In the genomic region with DNA sequence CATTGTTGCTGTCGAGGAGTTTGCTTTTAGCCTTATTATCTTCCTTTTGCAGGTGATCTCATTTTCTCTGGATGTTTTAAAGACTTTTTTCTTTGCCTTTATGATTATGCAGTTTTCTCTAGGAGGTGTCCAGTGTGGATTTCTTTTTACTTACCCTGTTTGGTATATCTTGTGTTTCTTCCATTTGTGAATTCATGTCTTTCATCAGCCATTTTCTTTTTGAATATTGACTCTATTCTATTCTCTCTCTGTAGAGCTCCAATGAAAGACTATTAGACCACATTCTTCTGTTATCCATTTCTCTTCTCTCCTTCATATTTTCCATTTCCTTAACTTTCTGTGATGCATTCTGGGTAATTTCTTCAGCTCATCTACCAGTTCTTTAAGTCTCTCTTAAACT, we compare ENCODE assay signal across 3 cellular contexts.
TF ChIP-seq lines count a peak whose summit lies in the region.

No MANE protein-coding gene starts in this region.

TF ChIP-seq in HEK293, 187 proteins besides CTCF, POLR2A, EP300 and RAD21:
- TF ChIP-seq ZNF558 (tag by site-specific recombination; IDR thresholded peaks at IDR 0.05), result peak; percentile 100
- no peak for TF ChIP-seq MEIS1 (CRISPR knock-in tag; IDR thresholded peaks at IDR 0.05; ENCODE audit: borderline replicate concordance)
- no peak for TF ChIP-seq HOXA7 (CRISPR knock-in tag; IDR thresholded peaks at IDR 0.05; ENCODE audit: borderline replicate concordance)
- TF ChIP-seq, protein P1, sequence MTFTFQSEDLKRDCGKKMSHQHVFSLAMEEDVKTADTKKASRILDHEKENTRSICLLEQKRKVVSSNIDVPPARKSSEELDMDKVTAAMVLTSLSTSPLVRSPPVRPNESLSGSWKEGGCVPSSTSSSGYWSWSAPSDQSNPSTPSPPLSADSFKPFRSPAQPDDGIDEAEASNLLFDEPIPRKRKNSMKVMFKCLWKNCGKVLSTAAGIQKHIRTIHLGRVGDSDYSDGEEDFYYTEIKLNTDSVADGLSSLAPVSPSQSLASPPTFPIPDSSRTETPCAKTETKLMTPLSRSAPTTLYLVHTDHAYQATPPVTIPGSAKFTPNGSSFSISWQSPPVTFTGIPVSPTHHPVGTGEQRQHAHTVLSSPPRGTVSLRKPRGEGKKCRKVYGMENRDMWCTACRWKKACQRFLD (tag by site-specific recombination; IDR thresholded peaks at IDR 0.05), result no peak

TF ChIP-seq in GM12878, 131 proteins besides CTCF, POLR2A, EP300 and RAD21:
- TF ChIP-seq, protein P2, sequence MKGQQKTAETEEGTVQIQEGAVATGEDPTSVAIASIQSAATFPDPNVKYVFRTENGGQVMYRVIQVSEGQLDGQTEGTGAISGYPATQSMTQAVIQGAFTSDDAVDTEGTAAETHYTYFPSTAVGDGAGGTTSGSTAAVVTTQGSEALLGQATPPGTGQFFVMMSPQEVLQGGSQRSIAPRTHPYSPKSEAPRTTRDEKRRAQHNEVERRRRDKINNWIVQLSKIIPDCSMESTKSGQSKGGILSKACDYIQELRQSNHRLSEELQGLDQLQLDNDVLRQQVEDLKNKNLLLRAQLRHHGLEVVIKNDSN (IDR thresholded peaks at IDR 0.05; ENCODE audit: borderline replicate concordance, extremely low read length, insufficient read depth, low read depth, low read length), result no peak
- no peak for TF ChIP-seq POLR2AphosphoS5 (IDR thresholded peaks at IDR 0.05; ENCODE audit: low read length)
- no peak for TF ChIP-seq CHD1 (IDR thresholded peaks at IDR 0.05; ENCODE audit: low read depth, low read length)
- no peak for TF ChIP-seq NR2C2 (IDR thresholded peaks at IDR 0.05; ENCODE audit: borderline replicate concordance, control insufficient read depth, insufficient read length, low read depth)
- TF ChIP-seq TARDBP (IDR thresholded peaks at IDR 0.05; ENCODE audit: borderline replicate concordance), result no peak
- TF ChIP-seq CREM (IDR thresholded peaks at IDR 0.05; ENCODE audit: low read depth), result no peak
- no peak for TF ChIP-seq STAT3 (IDR thresholded peaks at IDR 0.05; ENCODE audit: low read depth, low read length)
- TF ChIP-seq BCL11A (IDR thresholded peaks at IDR 0.05; ENCODE audit: low read depth, low read length), result no peak
- TF ChIP-seq, protein P3, sequence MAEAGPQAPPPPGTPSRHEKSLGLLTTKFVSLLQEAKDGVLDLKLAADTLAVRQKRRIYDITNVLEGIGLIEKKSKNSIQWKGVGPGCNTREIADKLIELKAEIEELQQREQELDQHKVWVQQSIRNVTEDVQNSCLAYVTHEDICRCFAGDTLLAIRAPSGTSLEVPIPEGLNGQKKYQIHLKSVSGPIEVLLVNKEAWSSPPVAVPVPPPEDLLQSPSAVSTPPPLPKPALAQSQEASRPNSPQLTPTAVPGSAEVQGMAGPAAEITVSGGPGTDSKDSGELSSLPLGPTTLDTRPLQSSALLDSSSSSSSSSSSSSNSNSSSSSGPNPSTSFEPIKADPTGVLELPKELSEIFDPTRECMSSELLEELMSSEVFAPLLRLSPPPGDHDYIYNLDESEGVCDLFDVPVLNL (IDR thresholded peaks at IDR 0.05; ENCODE audit: low read depth, low read length), result no peak

TF ChIP-seq in H1, 55 proteins besides CTCF, POLR2A, EP300 and RAD21:
- TF ChIP-seq HDAC2 (IDR thresholded peaks at IDR 0.05; ENCODE audit: borderline replicate concordance in 1 of 2, low read depth in 2 of 2, low read length in 2 of 2) (no peak), CHD2 (IDR thresholded peaks at IDR 0.05; ENCODE audit: low read length) (no peak), KDM4A (IDR thresholded peaks at IDR 0.05; ENCODE audit: low read depth, low read length, severe bottlenecking) (no peak), KDM1A (IDR thresholded peaks at IDR 0.05; ENCODE audit: borderline replicate concordance, low read length) (no peak), GABPA (IDR thresholded peaks at IDR 0.05; ENCODE audit: borderline replicate concordance, insufficient read depth, low read length) (no peak), MAFK (IDR thresholded peaks at IDR 0.05; ENCODE audit: low read depth, low read length) (no peak), JUN (IDR thresholded peaks at IDR 0.05; ENCODE audit: low read depth, low read length) (no peak), EZH2 (IDR thresholded peaks at IDR 0.05; ENCODE audit: low read depth, low read length, severe bottlenecking) (no peak), TAF7 (optimal IDR thresholded peaks at IDR 0.05; ENCODE audit: borderline replicate concordance, low read depth, low read length) (no peak), SIRT6 (IDR thresholded peaks at IDR 0.05; ENCODE audit: low read length) (no peak), SP1 (IDR thresholded peaks at IDR 0.05; ENCODE audit: low read depth, low read length) (no peak), RXRA (IDR thresholded peaks at IDR 0.05; ENCODE audit: insufficient read depth, low read depth, low read length) (no peak), ASH2L (IDR thresholded peaks at IDR 0.05; ENCODE audit: low read length) (no peak), RFX5 (IDR thresholded peaks at IDR 0.05; ENCODE audit: borderline replicate concordance, low read depth, low read length) (no peak), SUZ12 (IDR thresholded peaks at IDR 0.05; ENCODE audit: low read length) (no peak), SRF (IDR thresholded peaks at IDR 0.05; ENCODE audit: low read depth, low read length) (no peak)
- TF ChIP-seq, protein P4, sequence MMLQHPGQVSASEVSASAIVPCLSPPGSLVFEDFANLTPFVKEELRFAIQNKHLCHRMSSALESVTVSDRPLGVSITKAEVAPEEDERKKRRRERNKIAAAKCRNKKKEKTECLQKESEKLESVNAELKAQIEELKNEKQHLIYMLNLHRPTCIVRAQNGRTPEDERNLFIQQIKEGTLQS (IDR thresholded peaks at IDR 0.05; ENCODE audit: insufficient read depth, low read depth, low read length), result no peak
- TF ChIP-seq, protein P5, sequence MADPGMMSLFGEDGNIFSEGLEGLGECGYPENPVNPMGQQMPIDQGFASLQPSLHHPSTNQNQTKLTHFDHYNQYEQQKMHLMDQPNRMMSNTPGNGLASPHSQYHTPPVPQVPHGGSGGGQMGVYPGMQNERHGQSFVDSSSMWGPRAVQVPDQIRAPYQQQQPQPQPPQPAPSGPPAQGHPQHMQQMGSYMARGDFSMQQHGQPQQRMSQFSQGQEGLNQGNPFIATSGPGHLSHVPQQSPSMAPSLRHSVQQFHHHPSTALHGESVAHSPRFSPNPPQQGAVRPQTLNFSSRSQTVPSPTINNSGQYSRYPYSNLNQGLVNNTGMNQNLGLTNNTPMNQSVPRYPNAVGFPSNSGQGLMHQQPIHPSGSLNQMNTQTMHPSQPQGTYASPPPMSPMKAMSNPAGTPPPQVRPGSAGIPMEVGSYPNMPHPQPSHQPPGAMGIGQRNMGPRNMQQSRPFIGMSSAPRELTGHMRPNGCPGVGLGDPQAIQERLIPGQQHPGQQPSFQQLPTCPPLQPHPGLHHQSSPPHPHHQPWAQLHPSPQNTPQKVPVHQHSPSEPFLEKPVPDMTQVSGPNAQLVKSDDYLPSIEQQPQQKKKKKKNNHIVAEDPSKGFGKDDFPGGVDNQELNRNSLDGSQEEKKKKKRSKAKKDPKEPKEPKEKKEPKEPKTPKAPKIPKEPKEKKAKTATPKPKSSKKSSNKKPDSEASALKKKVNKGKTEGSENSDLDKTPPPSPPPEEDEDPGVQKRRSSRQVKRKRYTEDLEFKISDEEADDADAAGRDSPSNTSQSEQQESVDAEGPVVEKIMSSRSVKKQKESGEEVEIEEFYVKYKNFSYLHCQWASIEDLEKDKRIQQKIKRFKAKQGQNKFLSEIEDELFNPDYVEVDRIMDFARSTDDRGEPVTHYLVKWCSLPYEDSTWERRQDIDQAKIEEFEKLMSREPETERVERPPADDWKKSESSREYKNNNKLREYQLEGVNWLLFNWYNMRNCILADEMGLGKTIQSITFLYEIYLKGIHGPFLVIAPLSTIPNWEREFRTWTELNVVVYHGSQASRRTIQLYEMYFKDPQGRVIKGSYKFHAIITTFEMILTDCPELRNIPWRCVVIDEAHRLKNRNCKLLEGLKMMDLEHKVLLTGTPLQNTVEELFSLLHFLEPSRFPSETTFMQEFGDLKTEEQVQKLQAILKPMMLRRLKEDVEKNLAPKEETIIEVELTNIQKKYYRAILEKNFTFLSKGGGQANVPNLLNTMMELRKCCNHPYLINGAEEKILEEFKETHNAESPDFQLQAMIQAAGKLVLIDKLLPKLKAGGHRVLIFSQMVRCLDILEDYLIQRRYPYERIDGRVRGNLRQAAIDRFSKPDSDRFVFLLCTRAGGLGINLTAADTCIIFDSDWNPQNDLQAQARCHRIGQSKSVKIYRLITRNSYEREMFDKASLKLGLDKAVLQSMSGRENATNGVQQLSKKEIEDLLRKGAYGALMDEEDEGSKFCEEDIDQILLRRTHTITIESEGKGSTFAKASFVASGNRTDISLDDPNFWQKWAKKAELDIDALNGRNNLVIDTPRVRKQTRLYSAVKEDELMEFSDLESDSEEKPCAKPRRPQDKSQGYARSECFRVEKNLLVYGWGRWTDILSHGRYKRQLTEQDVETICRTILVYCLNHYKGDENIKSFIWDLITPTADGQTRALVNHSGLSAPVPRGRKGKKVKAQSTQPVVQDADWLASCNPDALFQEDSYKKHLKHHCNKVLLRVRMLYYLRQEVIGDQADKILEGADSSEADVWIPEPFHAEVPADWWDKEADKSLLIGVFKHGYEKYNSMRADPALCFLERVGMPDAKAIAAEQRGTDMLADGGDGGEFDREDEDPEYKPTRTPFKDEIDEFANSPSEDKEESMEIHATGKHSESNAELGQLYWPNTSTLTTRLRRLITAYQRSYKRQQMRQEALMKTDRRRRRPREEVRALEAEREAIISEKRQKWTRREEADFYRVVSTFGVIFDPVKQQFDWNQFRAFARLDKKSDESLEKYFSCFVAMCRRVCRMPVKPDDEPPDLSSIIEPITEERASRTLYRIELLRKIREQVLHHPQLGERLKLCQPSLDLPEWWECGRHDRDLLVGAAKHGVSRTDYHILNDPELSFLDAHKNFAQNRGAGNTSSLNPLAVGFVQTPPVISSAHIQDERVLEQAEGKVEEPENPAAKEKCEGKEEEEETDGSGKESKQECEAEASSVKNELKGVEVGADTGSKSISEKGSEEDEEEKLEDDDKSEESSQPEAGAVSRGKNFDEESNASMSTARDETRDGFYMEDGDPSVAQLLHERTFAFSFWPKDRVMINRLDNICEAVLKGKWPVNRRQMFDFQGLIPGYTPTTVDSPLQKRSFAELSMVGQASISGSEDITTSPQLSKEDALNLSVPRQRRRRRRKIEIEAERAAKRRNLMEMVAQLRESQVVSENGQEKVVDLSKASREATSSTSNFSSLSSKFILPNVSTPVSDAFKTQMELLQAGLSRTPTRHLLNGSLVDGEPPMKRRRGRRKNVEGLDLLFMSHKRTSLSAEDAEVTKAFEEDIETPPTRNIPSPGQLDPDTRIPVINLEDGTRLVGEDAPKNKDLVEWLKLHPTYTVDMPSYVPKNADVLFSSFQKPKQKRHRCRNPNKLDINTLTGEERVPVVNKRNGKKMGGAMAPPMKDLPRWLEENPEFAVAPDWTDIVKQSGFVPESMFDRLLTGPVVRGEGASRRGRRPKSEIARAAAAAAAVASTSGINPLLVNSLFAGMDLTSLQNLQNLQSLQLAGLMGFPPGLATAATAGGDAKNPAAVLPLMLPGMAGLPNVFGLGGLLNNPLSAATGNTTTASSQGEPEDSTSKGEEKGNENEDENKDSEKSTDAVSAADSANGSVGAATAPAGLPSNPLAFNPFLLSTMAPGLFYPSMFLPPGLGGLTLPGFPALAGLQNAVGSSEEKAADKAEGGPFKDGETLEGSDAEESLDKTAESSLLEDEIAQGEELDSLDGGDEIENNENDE (IDR thresholded peaks at IDR 0.05; ENCODE audit: insufficient replicate concordance, low read length), result no peak
TF ChIP-seq in H1: peak in this region for 0.
